In the genomic region with DNA sequence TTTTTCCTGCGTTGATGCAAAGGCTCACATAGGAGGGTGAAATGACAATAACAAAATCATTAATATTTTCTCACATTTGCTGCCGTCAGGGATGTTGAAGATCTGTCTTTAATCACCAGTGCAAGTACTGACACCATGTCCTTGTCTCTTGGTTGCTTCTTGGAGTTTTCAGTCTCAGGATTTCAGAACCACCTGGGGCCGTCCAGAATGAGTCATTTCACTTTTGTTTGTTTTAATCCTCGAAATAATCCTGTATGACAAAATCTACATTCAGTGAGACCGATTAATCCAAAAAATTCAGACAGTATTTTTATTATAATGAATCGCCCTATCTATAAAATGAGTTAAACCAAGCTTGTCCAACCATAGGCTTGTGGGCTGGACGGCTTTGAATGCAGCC, we compare ENCODE assay signal across 28 cellular contexts. TPM values are rescaled to one million over a fixed set of nuclear protein-coding genes. Genes with fewer than 3 reads are reported as not detected.
"Had no signal": no experiment of that assay in that cellular context is flagged by ENCODE, and none has a peak within 500 bp of the region (broad histone marks: within the 10 kb centered on the region; RNA-seq: fewer than 3 reads in every experiment).

No MANE protein-coding gene starts in this region.

- ATAC-seq: naive thymus-derived CD8-positive, alpha-beta T cell; right cardiac atrium had no signal

- H3K27ac ChIP-seq: adrenal gland, brain microvascular endothelial cell, neural progenitor cell, thoracic aorta, VCaP had no signal

- H3K9me3 ChIP-seq: adrenal gland, thoracic aorta had no signal

- H3K4me1 Mint-ChIP-seq: immature natural killer cell; memory B cell; naive thymus-derived CD8-positive, alpha-beta T cell; neural progenitor cell had no signal

- FAIRE-seq: TTC549, urothelium cell line had no signal

- H3K4me1 ChIP-seq: adrenal gland, neural progenitor cell had no signal

- H3K27me3 Mint-ChIP-seq: activated naive CD8-positive, alpha-beta T cell; dendritic cell treated with granulocyte-macrophage colony-stimulating factor and Interleukin-4, amounts not matched to agents 40 ng/mL and 50 ng/mL, for 4 days; memory B cell; naive thymus-derived CD8-positive, alpha-beta T cell; stimulated activated naive CD8-positive, alpha-beta T cell treated with anti-CD3 and anti-CD28 coated beads, Interleukin-15, Interleukin-2, amounts not matched to agents 100 ng/mL and 50 ng/mL, for 24 hours had no signal

- H3K36me3 ChIP-seq: adrenal gland, brain microvascular endothelial cell, thoracic aorta had no signal

- H3K36me3 Mint-ChIP-seq: activated naive CD8-positive, alpha-beta T cell; memory B cell; naive thymus-derived CD8-positive, alpha-beta T cell had no signal

- H3K27ac Mint-ChIP-seq: activated naive CD8-positive, alpha-beta T cell; dendritic cell treated with granulocyte-macrophage colony-stimulating factor and Interleukin-4, amounts not matched to agents 40 ng/mL and 50 ng/mL, for 4 days; immature natural killer cell; memory B cell; naive thymus-derived CD8-positive, alpha-beta T cell; neural progenitor cell; stimulated activated naive CD8-positive, alpha-beta T cell treated with anti-CD3 and anti-CD28 coated beads, Interleukin-15, Interleukin-2, amounts not matched to agents 100 ng/mL and 50 ng/mL, for 24 hours; T-helper 1 cell treated with Interleukin-12 subunit alpha and Interleukin-12 subunit beta and Interleukin-4 antibody, amounts not matched to agents 30 μg/mL and 1 μg/mL, for 36 hours had no signal

- H3K9me3 Mint-ChIP-seq: dendritic cell treated with granulocyte-macrophage colony-stimulating factor and Interleukin-4, amounts not matched to agents 40 ng/mL and 50 ng/mL, for 4 days; immature natural killer cell; memory B cell; neural progenitor cell; stimulated activated naive CD8-positive, alpha-beta T cell treated with anti-CD3 and anti-CD28 coated beads, Interleukin-15, Interleukin-2, amounts not matched to agents 100 ng/mL and 50 ng/mL, for 24 hours; T-helper 1 cell treated with Interleukin-12 subunit alpha and Interleukin-12 subunit beta and Interleukin-4 antibody, amounts not matched to agents 30 μg/mL and 1 μg/mL, for 36 hours had no signal

- H3K4me3 Mint-ChIP-seq: activated naive CD8-positive, alpha-beta T cell; dendritic cell treated with granulocyte-macrophage colony-stimulating factor and Interleukin-4, amounts not matched to agents 40 ng/mL and 50 ng/mL, for 4 days; immature natural killer cell; memory B cell; naive thymus-derived CD8-positive, alpha-beta T cell; neural progenitor cell; stimulated activated naive CD8-positive, alpha-beta T cell treated with anti-CD3 and anti-CD28 coated beads, Interleukin-15, Interleukin-2, amounts not matched to agents 100 ng/mL and 50 ng/mL, for 24 hours; T-helper 1 cell treated with Interleukin-12 subunit alpha and Interleukin-12 subunit beta and Interleukin-4 antibody, amounts not matched to agents 30 μg/mL and 1 μg/mL, for 36 hours had no signal

- H3K4me3 ChIP-seq: adrenal gland, neural progenitor cell, thoracic aorta had no signal

- H3K27me3 ChIP-seq: adrenal gland, brain microvascular endothelial cell, neural progenitor cell had no signal

- DNase-seq: activated CD4-positive, alpha-beta T cell treated with anti-CD3 and anti-CD28 coated beads for 4 hours; activated CD4-positive, alpha-beta T cell treated with anti-CD3 and anti-CD28 coated beads, Interleukin-2, amount 50 U/mL, for 4 hours; activated effector memory CD4-positive, alpha-beta T cell treated with Interleukin-2 at 50 U/mL for 16 hours; activated naive CD4-positive, alpha-beta T cell treated with Interleukin-2 at 50 U/mL for 16 hours; adrenal gland; aorta; brain microvascular endothelial cell; central memory CD4-positive, alpha-beta T cell; head of caudate nucleus; hippocampal formation; immature natural killer cell; naive thymus-derived CD8-positive, alpha-beta T cell; occipital lobe; right cardiac atrium; stimulated activated CD4-positive, alpha-beta T cell treated with anti-CD3 and anti-CD28 coated beads, Interleukin-4, amount 100 ng/mL, for 1 hour; SW 1271; T-helper 9 cell; trophoblast cell had no signal

RNA-seq across cellular contexts. Expression of a gene that starts 47.2 kb away (rescaled TPM):
- total RNA-seq: naive thymus-derived CD8-positive, alpha-beta T cell; thoracic aorta had no signal
